ENCODE assay signal across 21 cellular contexts in the genomic region with DNA sequence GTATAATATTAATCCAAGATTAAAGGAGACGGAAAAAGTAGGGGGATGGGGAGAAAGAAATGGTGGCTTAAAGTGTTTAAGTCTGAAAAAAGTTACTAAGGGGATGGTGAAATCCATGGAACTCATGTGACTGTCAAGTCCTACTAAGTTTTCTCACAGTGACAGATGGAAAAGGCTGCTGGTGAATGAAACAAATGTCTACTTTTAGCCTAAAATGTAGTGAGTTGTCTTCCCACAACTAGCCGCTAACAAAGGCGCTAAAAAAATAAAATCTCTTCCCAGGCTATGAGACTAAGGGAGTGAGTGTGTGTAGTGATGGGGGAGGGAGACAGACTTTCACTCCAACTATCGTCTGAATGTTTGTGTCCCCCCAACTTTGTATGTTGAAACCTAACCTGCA. TPM values are rescaled to one million over a fixed set of nuclear protein-coding genes. Genes with fewer than 3 reads are reported as not detected.
DNase-seq lines count a peak whose midpoint lies in the region; ATAC-seq and TF ChIP-seq lines count a peak whose summit lies in the region.
"Had no signal": no experiment of that assay in that cellular context is flagged by ENCODE, and none has a peak within 500 bp of the region (broad histone marks: within the 10 kb centered on the region; RNA-seq: fewer than 3 reads in every experiment).

No MANE protein-coding gene starts in this region.

- H3K27me3 Mint-ChIP-seq in CD4-positive, alpha-beta T cell, result no peaks in the 10 kb centered on the region
- H3K27me3 Mint-ChIP-seq in T-cell, result no peaks in the 10 kb centered on the region
- H3K27me3 Mint-ChIP-seq in effector memory CD8-positive, alpha-beta T cell, result no peaks in the 10 kb centered on the region
- H3K27me3 Mint-ChIP-seq in naive thymus-derived CD8-positive, alpha-beta T cell, result no peaks in the 10 kb centered on the region
- H3K27me3 Mint-ChIP-seq in immature natural killer cell (ENCODE audit: low read depth in 3 of 3), result no peaks in the 10 kb centered on the region

- TF ChIP-seq CTCF in CD4-positive, alpha-beta T cell (IDR thresholded peaks at IDR 0.05), result no peak

- H3K4me1 Mint-ChIP-seq in CD4-positive, alpha-beta T cell (ENCODE audit: low read depth), result peaks cover 41% of the 10 kb centered on the region
- peaks cover 21 to 26% (median 21%) of the 10 kb centered on the region in 3 donors for H3K4me1 Mint-ChIP-seq in T-cell
- peaks cover 4 to 11% of the 10 kb centered on the region in 2 donors for H3K4me1 Mint-ChIP-seq in effector memory CD8-positive, alpha-beta T cell (ENCODE audit: low read depth in 2 of 2)
- H3K4me1 Mint-ChIP-seq in naive thymus-derived CD8-positive, alpha-beta T cell, result peaks cover 8 to 27% (median 21%) of the 10 kb centered on the region in 4 donors
- no peaks in the 10 kb centered on the region for H3K4me1 Mint-ChIP-seq in immature natural killer cell

- H3K27me3 ChIP-seq in CD4-positive, alpha-beta T cell (ENCODE audit: control insufficient read depth, insufficient read depth, low read length), result no peaks in the 10 kb centered on the region
- H3K27me3 ChIP-seq: BLaER1 had no signal

- no peaks in the 10 kb centered on the region for H3K9me3 Mint-ChIP-seq in CD4-positive, alpha-beta T cell
- H3K9me3 Mint-ChIP-seq in T-cell (no peaks in the 10 kb centered on the region), immature natural killer cell (no peaks in the 10 kb centered on the region)
- H3K9me3 Mint-ChIP-seq in effector memory CD8-positive, alpha-beta T cell, result no peaks in the 10 kb centered on the region
- no peaks in the 10 kb centered on the region for H3K9me3 Mint-ChIP-seq in naive thymus-derived CD8-positive, alpha-beta T cell

- peaks cover 34% of the 10 kb centered on the region for H3K36me3 Mint-ChIP-seq in CD4-positive, alpha-beta T cell (ENCODE audit: low read depth)
- H3K36me3 Mint-ChIP-seq in T-cell, result peaks cover 15% of the 10 kb centered on the region
- peaks cover 50% of the 10 kb centered on the region for H3K36me3 Mint-ChIP-seq in effector memory CD8-positive, alpha-beta T cell (ENCODE audit: insufficient read depth)
- peaks cover 0 to 32% (median 10%) of the 10 kb centered on the region in 3 donors for H3K36me3 Mint-ChIP-seq in naive thymus-derived CD8-positive, alpha-beta T cell
- peaks cover 17 to 21% (median 18%) of the 10 kb centered on the region in 3 donors for H3K36me3 Mint-ChIP-seq in immature natural killer cell

- POLR2A ChIA-PET in CD4-positive, alpha-beta T cell (lab: Charles Lee), result interaction anchor here (0.7 to 4.6 kb wide), 2 partner anchors 11 to 15 kb away, joined by 4 to 28 read pairs; partner anchors contain the start of gene VIM
- POLR2A ChIA-PET in T-cell (lab: Charles Lee), result no interaction called here
- POLR2A ChIA-PET in naive thymus-derived CD8-positive, alpha-beta T cell (lab: Charles Lee), result interaction anchor here (0.9 to 1.2 kb wide), 2 partner anchors 11 to 34 kb away, joined by 3 read pairs; no protein-coding TSS in a partner anchor

- intact Hi-C loops in CD4-positive, alpha-beta T cell (cut with DNase I, micrococcal nuclease), result loop anchor here in 1 of 2 experiments (5.0 kb wide), 1 partner anchor 348 kb away; no protein-coding TSS in a partner anchor

- peak overlapping the region; percentile 7 for H3K27ac Mint-ChIP-seq in CD4-positive, alpha-beta T cell
- H3K27ac Mint-ChIP-seq in T-cell (peak overlapping the region; percentile 2 to 59), immature natural killer cell (no peak overlapping the region)
- peak overlapping the region; percentile 72 to 93 for H3K27ac Mint-ChIP-seq in effector memory CD8-positive, alpha-beta T cell
- H3K27ac Mint-ChIP-seq in naive thymus-derived CD8-positive, alpha-beta T cell, result peak overlapping the region in 8 of 10 donors; percentile 44 to 91 (median 70)

- CTCF ChIA-PET in CD4-positive, alpha-beta T cell (lab: Charles Lee), result no interaction called here
- CTCF ChIA-PET in T-cell (lab: Charles Lee), result no interaction called here

- H3K4me3 Mint-ChIP-seq in CD4-positive, alpha-beta T cell, result no peak overlapping the region
- H3K4me3 Mint-ChIP-seq in T-cell, result no peak overlapping the region
- no peak overlapping the region for H3K4me3 Mint-ChIP-seq in effector memory CD8-positive, alpha-beta T cell
- H3K4me3 Mint-ChIP-seq in naive thymus-derived CD8-positive, alpha-beta T cell, result no peak overlapping the region
- no peak overlapping the region for H3K4me3 Mint-ChIP-seq in immature natural killer cell

- DNase-seq in CD4-positive, alpha-beta T cell, result no peak
- DNase-seq in T-cell, result no peak
- no peak for DNase-seq in effector memory CD8-positive, alpha-beta T cell
- no peak for DNase-seq in naive thymus-derived CD8-positive, alpha-beta T cell
- DNase-seq in mesenteric fat pad (ENCODE audit: low spot score), result no peak
- DNase-seq in immature natural killer cell, result no peak
- DNase-seq in NCI-H345 (lab: John Stamatoyannopoulos, UW), result no peak
- DNase-seq: GOT3, KG1, NCI-H1092 treated with DMSO at 0.1 percent for 48 hours, NCI-H1436 treated with DMSO at 0.1 percent for 48 hours, NCI-H1930, NCI-H510A treated with DMSO at 0.1 percent for 48 hours, NCI-H748 treated with DMSO at 0.1 percent for 48 hours, SHP77 treated with DMSO at 0.1 percent for 48 hours had no signal

- H3K9me3 ChIP-seq in CD4-positive, alpha-beta T cell (ENCODE audit: control insufficient read depth, low read length), result no peaks in the 10 kb centered on the region
- H3K9me3 ChIP-seq: BLaER1 had no signal

- no peak overlapping the region for H3K27ac ChIP-seq in CD4-positive, alpha-beta T cell (ENCODE audit: low read depth, low read length)
- H3K27ac ChIP-seq: BLaER1, HL-60, RWPE1 had no signal

- ATAC-seq in CD4-positive, alpha-beta T cell (ENCODE audit: poor library complexity), result no peak
- ATAC-seq in T-cell (replicated peaks in 1 of 4), result no peak
- ATAC-seq in effector memory CD8-positive, alpha-beta T cell (replicated peaks), result no peak
- ATAC-seq in naive thymus-derived CD8-positive, alpha-beta T cell, result no peak
- ATAC-seq: HCT116, HepG2 had no signal

RNA-seq across cellular contexts. Expression of gene VIM, which starts 12.6 kb away (rescaled TPM):
- 1,000 to 10,000 TPM; 1,576 to 1,603 TPM for total RNA-seq in CD4-positive, alpha-beta T cell
- total RNA-seq in T-cell (1,000 to 10,000 TPM in 4 of 5 donors, 100 to 1,000 TPM in 1; 704 to 1,632 (median 1,212) TPM), mesenteric fat pad (3,828 TPM)
- total RNA-seq in naive thymus-derived CD8-positive, alpha-beta T cell, result 100 to 1,000 TPM; 593 to 621 TPM
- 100 to 1,000 TPM; 295 to 479 (median 434) TPM for polyA plus RNA-seq in naive thymus-derived CD8-positive, alpha-beta T cell
- polyA plus RNA-seq in immature natural killer cell, result 100 to 1,000 TPM in 2 of 3 donors, 10 to 100 TPM in 1; 61.5 to 183 (median 142) TPM
- total RNA-seq: HepG2, HT-29 had no signal
- polyA plus RNA-seq: HepG2 had no signal

RNA-seq across cellular contexts. Expression of gene TRDMT1, which starts 39.1 kb away (rescaled TPM):
- total RNA-seq in CD4-positive, alpha-beta T cell, result 10 to 100 TPM; 20.3 to 21.3 TPM
- 10 to 100 TPM; 14.1 to 22.6 (median 20.5) TPM for total RNA-seq in T-cell
- 10 to 100 TPM; 17.9 to 22.6 TPM for total RNA-seq in naive thymus-derived CD8-positive, alpha-beta T cell
- polyA plus RNA-seq in naive thymus-derived CD8-positive, alpha-beta T cell, result 10 to 100 TPM in 2 of 3 donors, 1 to 10 TPM in 1; 6.9 to 10.7 (median 10.6) TPM
- total RNA-seq in mesenteric fat pad, result 7.1 TPM
- polyA plus RNA-seq in immature natural killer cell, result 1 to 10 TPM; 1.4 to 7.8 (median 3.6) TPM

Comparison
In these comparisons a context has a peak if more than half of its experiments do, and no peak if none do; other contexts are left out.
1. H3K27ac Mint-ChIP-seq: peak in CD4-positive, alpha-beta T cell (single experiment), T-cell (2 of 2), effector memory CD8-positive, alpha-beta T cell (2 of 2) and naive thymus-derived CD8-positive, alpha-beta T cell (8 of 10); none in immature natural killer cell (0 of 6).
2. POLR2A ChIA-PET loops: an anchor here in CD4-positive, alpha-beta T cell (0.7 to 4.6 kb wide) and naive thymus-derived CD8-positive, alpha-beta T cell (0.9 to 1.2 kb wide); none called in T-cell.